8 cellular contexts compared by ENCODE assay signal in the genomic region with DNA sequence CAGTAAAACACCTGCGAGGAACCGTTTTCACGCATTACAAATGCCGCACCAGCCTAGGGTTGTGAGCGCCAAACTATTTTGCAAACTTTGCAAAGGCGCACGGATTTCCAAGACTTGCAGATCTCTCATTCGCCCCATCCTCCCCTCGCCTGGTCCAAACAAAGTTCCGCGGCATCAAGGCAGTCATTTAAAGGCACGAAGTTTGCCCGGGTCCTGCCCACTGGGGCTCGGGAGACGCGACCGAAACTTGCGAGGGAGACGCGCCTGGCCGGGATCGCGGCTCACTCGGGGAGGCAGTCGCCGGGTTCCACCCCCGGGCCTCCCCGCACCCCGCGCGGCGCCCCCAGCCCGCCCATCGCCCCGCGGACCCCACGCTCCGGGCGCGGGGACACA. TPM values are rescaled to one million over a fixed set of nuclear protein-coding genes. Genes with fewer than 3 reads are reported as not detected.
DNase-seq lines count a peak whose midpoint lies in the region; ATAC-seq and TF ChIP-seq lines count a peak whose summit lies in the region.

No MANE protein-coding gene starts in this region.

- peak overlapping the region; percentile 72 for H3K4me3 ChIP-seq in choroid plexus epithelial cell (ENCODE audit: low read depth, low read length)

- H3K27ac Mint-ChIP-seq in T-helper 2 cell treated with Interferon-gamma antibody and Interleukin-4, amounts not matched to agents 5 μg/mL and 100 μg/mL, for 36 hours = peak overlapping the region; percentile 8

- peaks cover 13% of the 10 kb centered on the region for H3K4me1 Mint-ChIP-seq in T-helper 2 cell treated with Interferon-gamma antibody and Interleukin-4, amounts not matched to agents 5 μg/mL and 100 μg/mL, for 36 hours (ENCODE audit: low read depth)

- ATAC-seq in HG03066 (IDR thresholded peaks at IDR 0.05; ENCODE audit: low read depth, unreplicated experiment) = peak; percentile 8
- peak; percentile 34 for ATAC-seq in left lobe of liver

- H3K27me3 Mint-ChIP-seq in T-helper 2 cell treated with Interferon-gamma antibody and Interleukin-4, amounts not matched to agents 5 μg/mL and 100 μg/mL, for 36 hours (ENCODE audit: low read depth) = peaks cover 64% of the 10 kb centered on the region

- no peaks in the 10 kb centered on the region for H3K9me3 Mint-ChIP-seq in T-helper 2 cell treated with Interferon-gamma antibody and Interleukin-4, amounts not matched to agents 5 μg/mL and 100 μg/mL, for 36 hours

- peak overlapping the region; percentile 75 for H3K4me3 Mint-ChIP-seq in T-helper 2 cell treated with Interferon-gamma antibody and Interleukin-4, amounts not matched to agents 5 μg/mL and 100 μg/mL, for 36 hours

- TF ChIP-seq CTCF in choroid plexus epithelial cell (conservative IDR thresholded peaks at IDR 0.05; ENCODE audit: low read depth, low read length) = no peak

- DNase-seq in NCI-H748 (lab: John Stamatoyannopoulos, UW; ENCODE audit: unreplicated experiment) (peak; percentile 43), NCI-H748 treated with DMSO at 0.1 percent for 48 hours (lab: John Stamatoyannopoulos, UW) (no peak), choroid plexus epithelial cell (ENCODE audit: low read depth) (peak; percentile 59), left lobe of liver (ENCODE audit: low spot score) (peak; percentile 66), NCI-H1092 (lab: John Stamatoyannopoulos, UW) (no peak)
- no peak for DNase-seq in T-helper 2 cell treated with Interferon-gamma antibody and Interleukin-4, amounts not matched to agents 5 μg/mL and 100 μg/mL, for 36 hours (ENCODE audit: low spot score)
- DNase-seq in stimulated activated CD8-positive, alpha-beta memory T cell treated with anti-CD3 and anti-CD28 coated beads, Interleukin-15, amount 100 ng/mL, for 24 hours (ENCODE audit: low read depth) = peak; percentile 2

- no peaks in the 10 kb centered on the region for H3K36me3 Mint-ChIP-seq in T-helper 2 cell treated with Interferon-gamma antibody and Interleukin-4, amounts not matched to agents 5 μg/mL and 100 μg/mL, for 36 hours (ENCODE audit: low read depth)

RNA-seq across cellular contexts. Expression of gene USP6NL, which starts 0.6 kb away (rescaled TPM):
- total RNA-seq in left lobe of liver = 9.0 TPM

Comparison
In these comparisons a context has a peak if more than half of its experiments do, and no peak if none do; other contexts are left out.
1. DNase-seq: peak in NCI-H748 (single experiment), choroid plexus epithelial cell (single experiment), left lobe of liver (single experiment) and stimulated activated CD8-positive, alpha-beta memory T cell treated with anti-CD3 and anti-CD28 coated beads, Interleukin-15, amount 100 ng/mL, for 24 hours (single experiment); none in NCI-H748 treated with DMSO at 0.1 percent for 48 hours (single experiment), T-helper 2 cell treated with Interferon-gamma antibody and Interleukin-4, amounts not matched to agents 5 μg/mL and 100 μg/mL, for 36 hours (single experiment) and NCI-H1092 (single experiment).